In genomic region chr4:3291969-3292570, GRCh38 we compare ENCODE assay signal across 8 cellular contexts. TPM values are rescaled to one million over a fixed set of nuclear protein-coding genes. Genes with fewer than 3 reads are reported as not detected.
DNase-seq lines count a peak whose midpoint lies in the region; ATAC-seq and TF ChIP-seq lines count a peak whose summit lies in the region.

No MANE protein-coding gene starts in this region.

- ATAC-seq in GM19023 (IDR thresholded peaks at IDR 0.05; ENCODE audit: unreplicated experiment) (peak; percentile 16), HG03439 (IDR thresholded peaks at IDR 0.05; ENCODE audit: unreplicated experiment) (peak; percentile 17), SK-N-SH treated with all-trans-retinoic acid at 6 μM for 48 hours (peak; percentile 84)

- no peak for TF ChIP-seq CTCF in BE2C (IDR thresholded peaks at IDR 0.05; ENCODE audit: low read depth, low read length)
- TF ChIP-seq CTCF in liver (IDR thresholded peaks at IDR 0.05; ENCODE audit: low read depth, low read length, missing input control) = no peak
- TF ChIP-seq CTCF in stomach (IDR thresholded peaks at IDR 0.05) = no peak

- TF ChIP-seq RAD21 in liver (IDR thresholded peaks at IDR 0.05) = no peak

- H3K9me3 Mint-ChIP-seq in dendritic cell treated with granulocyte-macrophage colony-stimulating factor and Interleukin-4, amounts not matched to agents 40 ng/mL and 50 ng/mL, for 4 days = no peaks in the 10 kb centered on the region

- peak; percentile 60 for DNase-seq in BE2C
- DNase-seq in stomach = peak; percentile 75
- DNase-seq in G401 (ENCODE audit: low spot score) = no peak

- H3K9ac ChIP-seq in liver (ENCODE audit: low read depth in 1 of 2, low read length in 2 of 2) = peak overlapping the region; percentile 33 to 77

- H3K27me3 Mint-ChIP-seq in dendritic cell treated with granulocyte-macrophage colony-stimulating factor and Interleukin-4, amounts not matched to agents 40 ng/mL and 50 ng/mL, for 4 days = peaks cover 55% of the 10 kb centered on the region

- in situ Hi-C loops in G401 (cut with HindIII; ENCODE audit: low sequenced_read_pairs) = no loop called here

- H3K27ac ChIP-seq in liver (ENCODE audit: low read depth in 1 of 2, low read length in 2 of 2) (peak overlapping the region; percentile 86 to 90), stomach (peak overlapping the region; percentile 89 to 98 (median 95))

- H3K27ac Mint-ChIP-seq in dendritic cell treated with granulocyte-macrophage colony-stimulating factor and Interleukin-4, amounts not matched to agents 40 ng/mL and 50 ng/mL, for 4 days = peak overlapping the region; percentile 75

- WGBS in liver = under 1% methylated on average over 60 of the region's 60 CpGs
- WGBS in stomach, 5 donors = 0 to 1% (median 1%) methylated on average over 27 to 60 of the region's 60 CpGs

- peak overlapping the region; percentile 79 for H3K4me3 Mint-ChIP-seq in dendritic cell treated with granulocyte-macrophage colony-stimulating factor and Interleukin-4, amounts not matched to agents 40 ng/mL and 50 ng/mL, for 4 days

- no peak for TF ChIP-seq EP300 in stomach (IDR thresholded peaks at IDR 0.05)

- H3K4me1 ChIP-seq in BE2C (no peaks in the 10 kb centered on the region), liver (ENCODE audit: control insufficient read depth in 4 of 4, insufficient read depth in 4 of 4, low read length in 3 of 4) (peaks cover 6 to 18% (median 14%) of the 10 kb centered on the region in 4 donors), stomach (peaks cover 11 to 32% (median 31%) of the 10 kb centered on the region in 4 donors)

- H3K36me3 Mint-ChIP-seq in dendritic cell treated with granulocyte-macrophage colony-stimulating factor and Interleukin-4, amounts not matched to agents 40 ng/mL and 50 ng/mL, for 4 days (ENCODE audit: low read depth) = no peaks in the 10 kb centered on the region

- intact Hi-C loops in dendritic cell treated with granulocyte-macrophage colony-stimulating factor and Interleukin-4, amounts not matched to agents 40 ng/mL and 50 ng/mL, for 4 days (cut with micrococcal nuclease) = loop anchor here (1.0 kb wide), 1 partner anchor 66 kb away; no protein-coding TSS in a partner anchor
- intact Hi-C loops in stomach (cut with DNase I; ENCODE audit: low total_unique reads) = no loop called here

- H3K4me3 ChIP-seq in BE2C (ENCODE audit: low read depth, low read length) (peak overlapping the region; percentile 80), liver (ENCODE audit: low read depth in 1 of 3, low read length in 3 of 3) (peak overlapping the region; percentile 76 to 94 (median 85)), stomach (peak overlapping the region; percentile 81 to 93 (median 86))

- no peak for TF ChIP-seq POLR2A in stomach (IDR thresholded peaks at IDR 0.05)

- H3K36me3 ChIP-seq in BE2C (no peaks in the 10 kb centered on the region), liver (ENCODE audit: control insufficient read depth in 4 of 4, insufficient read depth in 3 of 4, low read depth in 1 of 4, low read length in 3 of 4) (no peaks in the 10 kb centered on the region), stomach (no peaks in the 10 kb centered on the region)

- peaks cover 38% of the 10 kb centered on the region for H3K4me1 Mint-ChIP-seq in dendritic cell treated with granulocyte-macrophage colony-stimulating factor and Interleukin-4, amounts not matched to agents 40 ng/mL and 50 ng/mL, for 4 days (ENCODE audit: low read depth)

- H3K27me3 ChIP-seq in BE2C (no peaks in the 10 kb centered on the region), liver (ENCODE audit: control insufficient read depth in 4 of 4, insufficient read depth in 4 of 4, low read length in 3 of 4) (peaks cover 0 to 2% (median 0%) of the 10 kb centered on the region in 4 donors), stomach (peaks cover 0 to 7% (median 6%) of the 10 kb centered on the region in 3 donors)

- H3K9me3 ChIP-seq in BE2C (no peaks in the 10 kb centered on the region), liver (ENCODE audit: control insufficient read depth in 4 of 4, low read length in 3 of 4) (no peaks in the 10 kb centered on the region), stomach (no peaks in the 10 kb centered on the region)

TF ChIP-seq in SK-N-SH treated with all-trans-retinoic acid at 6 μM for 48 hours, 23 proteins besides CTCF, POLR2A, EP300 and RAD21 (continues in another document):
- TF ChIP-seq RARB (CRISPR knock-in tag; IDR thresholded peaks at IDR 0.05) (no peak), SNAI2 (CRISPR knock-in tag; IDR thresholded peaks at IDR 0.05) (no peak), ISL1 (CRISPR knock-in tag; IDR thresholded peaks at IDR 0.05) (no peak), ESRRG (CRISPR knock-in tag; IDR thresholded peaks at IDR 0.05) (no peak)
- TF ChIP-seq, protein P1, sequence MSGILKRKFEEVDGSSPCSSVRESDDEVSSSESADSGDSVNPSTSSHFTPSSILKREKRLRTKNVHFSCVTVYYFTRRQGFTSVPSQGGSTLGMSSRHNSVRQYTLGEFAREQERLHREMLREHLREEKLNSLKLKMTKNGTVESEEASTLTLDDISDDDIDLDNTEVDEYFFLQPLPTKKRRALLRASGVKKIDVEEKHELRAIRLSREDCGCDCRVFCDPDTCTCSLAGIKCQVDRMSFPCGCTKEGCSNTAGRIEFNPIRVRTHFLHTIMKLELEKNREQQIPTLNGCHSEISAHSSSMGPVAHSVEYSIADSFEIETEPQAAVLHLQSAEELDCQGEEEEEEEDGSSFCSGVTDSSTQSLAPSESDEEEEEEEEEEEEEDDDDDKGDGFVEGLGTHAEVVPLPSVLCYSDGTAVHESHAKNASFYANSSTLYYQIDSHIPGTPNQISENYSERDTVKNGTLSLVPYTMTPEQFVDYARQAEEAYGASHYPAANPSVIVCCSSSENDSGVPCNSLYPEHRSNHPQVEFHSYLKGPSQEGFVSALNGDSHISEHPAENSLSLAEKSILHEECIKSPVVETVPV (CRISPR knock-in tag; IDR thresholded peaks at IDR 0.05) = no peak
- TF ChIP-seq, protein P2, sequence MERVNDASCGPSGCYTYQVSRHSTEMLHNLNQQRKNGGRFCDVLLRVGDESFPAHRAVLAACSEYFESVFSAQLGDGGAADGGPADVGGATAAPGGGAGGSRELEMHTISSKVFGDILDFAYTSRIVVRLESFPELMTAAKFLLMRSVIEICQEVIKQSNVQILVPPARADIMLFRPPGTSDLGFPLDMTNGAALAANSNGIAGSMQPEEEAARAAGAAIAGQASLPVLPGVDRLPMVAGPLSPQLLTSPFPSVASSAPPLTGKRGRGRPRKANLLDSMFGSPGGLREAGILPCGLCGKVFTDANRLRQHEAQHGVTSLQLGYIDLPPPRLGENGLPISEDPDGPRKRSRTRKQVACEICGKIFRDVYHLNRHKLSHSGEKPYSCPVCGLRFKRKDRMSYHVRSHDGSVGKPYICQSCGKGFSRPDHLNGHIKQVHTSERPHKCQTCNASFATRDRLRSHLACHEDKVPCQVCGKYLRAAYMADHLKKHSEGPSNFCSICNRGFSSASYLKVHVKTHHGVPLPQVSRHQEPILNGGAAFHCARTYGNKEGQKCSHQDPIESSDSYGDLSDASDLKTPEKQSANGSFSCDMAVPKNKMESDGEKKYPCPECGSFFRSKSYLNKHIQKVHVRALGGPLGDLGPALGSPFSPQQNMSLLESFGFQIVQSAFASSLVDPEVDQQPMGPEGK (CRISPR knock-in tag; IDR thresholded peaks at IDR 0.05; ENCODE audit: borderline replicate concordance) = no peak

TF ChIP-seq in liver, 16 proteins besides CTCF, POLR2A, EP300 and RAD21 (continues in another document):
- TF ChIP-seq HNF4G (IDR thresholded peaks at IDR 0.05) (no peak), FOXA1 (IDR thresholded peaks at IDR 0.05) (no peak), NR2F2 (IDR thresholded peaks at IDR 0.05) (no peak), EGR1 (IDR thresholded peaks at IDR 0.05; ENCODE audit: low read depth in 2 of 2) (no peak), JUND (IDR thresholded peaks at IDR 0.05) (no peak), REST (IDR thresholded peaks at IDR 0.05) (no peak)
- TF ChIP-seq, protein P3, sequence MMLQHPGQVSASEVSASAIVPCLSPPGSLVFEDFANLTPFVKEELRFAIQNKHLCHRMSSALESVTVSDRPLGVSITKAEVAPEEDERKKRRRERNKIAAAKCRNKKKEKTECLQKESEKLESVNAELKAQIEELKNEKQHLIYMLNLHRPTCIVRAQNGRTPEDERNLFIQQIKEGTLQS (IDR thresholded peaks at IDR 0.05) = no peak

RNA-seq across cellular contexts. Expression of gene RGS12, which starts 0.8 kb away (rescaled TPM):
- polyA plus RNA-seq in BE2C (2012; ENCODE audit: insufficient read depth, insufficient read length, low read depth) = 11.6 TPM
- 10 to 100 TPM in 1 of 2 donors, 1 to 10 TPM in 1; 8.5 to 14.5 TPM for total RNA-seq in liver
- polyA plus RNA-seq in liver = 10 to 100 TPM in 1 of 2 donors, 1 to 10 TPM in 1; 6.4 to 23.2 TPM
- 10 to 100 TPM in 2 of 5 donors, 1 to 10 TPM in 3; 3.5 to 51.8 (median 9.0) TPM for total RNA-seq in stomach
- 10 to 100 TPM; 18.9 to 35.2 (median 20.5) TPM for polyA plus RNA-seq in stomach
- total RNA-seq in G401 (2014; rRNA removed; shearing (Covaris generic)) = 12.3 and 14.4 TPM in 2 replicates

RNA-seq across cellular contexts. Expression of gene MSANTD1, which starts 43.1 kb away (rescaled TPM):
- 0.19 TPM for polyA plus RNA-seq in BE2C (2012; ENCODE audit: insufficient read depth, insufficient read length, low read depth)
- total RNA-seq in liver (1 to 10 TPM in 1 of 2 donors, under 1 TPM in 1; 0.23 to 1.2 TPM), stomach (1 to 10 TPM in 4 of 5 donors, not detected in 1; 1.7 to 5.8 (median 4.1) TPM)
- polyA plus RNA-seq in liver (under 1 TPM in 1 of 2 donors, not detected in 1; 0.05 TPM), stomach (1 to 10 TPM in 1 of 3 donors, under 1 TPM in 1, not detected in 1; 0.31 to 1.1 TPM)
- 0.20 TPM in 1 of 2 replicates, not detected in the other for total RNA-seq in G401 (2014; rRNA removed; shearing (Covaris generic))

Comparison
In these comparisons a context has a peak if more than half of its experiments do, and no peak if none do; other contexts are left out.
1. ATAC-seq: peak in every context shown above with its lines; median percentile 84 in SK-N-SH treated with all-trans-retinoic acid at 6 μM for 48 hours; 17 in HG03439; 16 in GM19023.